ENCODE assay signal across 8 cellular contexts in the genomic region with DNA sequence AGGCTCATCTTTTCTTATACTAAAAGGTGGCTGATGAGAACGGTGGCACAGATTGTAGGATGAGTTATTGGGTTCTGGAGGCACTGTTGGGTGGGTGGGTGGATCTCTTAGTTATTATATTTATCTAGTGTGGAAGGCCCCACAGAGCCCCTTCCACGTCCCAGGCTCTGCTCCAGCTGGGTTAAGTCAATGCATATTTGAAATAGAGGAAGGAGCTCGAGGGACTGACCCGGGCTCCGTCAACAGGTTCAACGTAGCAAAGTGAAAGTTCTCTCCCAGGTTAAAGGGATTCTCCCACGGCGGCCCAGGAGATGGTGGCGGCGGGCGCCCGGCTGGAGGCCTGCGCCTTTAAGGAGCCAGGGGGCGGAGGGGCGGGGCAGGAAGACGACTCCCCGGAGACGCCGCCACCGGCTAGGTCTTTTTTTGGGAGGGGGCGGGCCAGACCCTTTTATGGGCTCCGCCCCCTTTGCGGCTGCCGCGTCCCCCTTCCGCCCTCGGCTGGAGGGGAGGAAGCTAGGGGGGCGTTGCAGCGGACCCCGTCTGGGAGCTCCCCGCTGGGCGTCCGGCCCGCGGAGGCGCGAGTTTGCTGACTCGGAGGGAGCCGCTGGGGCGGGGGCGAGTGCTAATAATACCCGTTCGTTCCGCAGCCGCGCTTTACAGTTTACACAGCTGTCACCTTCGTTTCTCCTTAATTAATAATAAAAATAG. TPM values are rescaled to one million over a fixed set of nuclear protein-coding genes. Genes with fewer than 3 reads are reported as not detected.
DNase-seq lines count a peak whose midpoint lies in the region; ATAC-seq and TF ChIP-seq lines count a peak whose summit lies in the region.

No MANE protein-coding gene starts in this region.

- WGBS in gastroesophageal sphincter (ENCODE audit: low coverage in 1 of 2), 2 donors, result 0% methylated on average over 9 of the region's 47 CpGs; no CpG with 5 or more reads in 1 of the 2 donors
- 2% methylated on average over 7 of the region's 47 CpGs for WGBS in suprapubic skin

- H3K4me1 ChIP-seq in ES-I3 (ENCODE audit: insufficient read depth, low read length) (peaks cover 13% of the 10 kb centered on the region), gastroesophageal sphincter (peaks cover 0 to 42% (median 17%) of the 10 kb centered on the region in 3 donors), suprapubic skin (peaks cover 44% of the 10 kb centered on the region)

- H3K9ac ChIP-seq in ES-I3 (ENCODE audit: low read depth, low read length), result peak overlapping the region; percentile 93

- H3K27me3 ChIP-seq in H7 (ENCODE audit: control insufficient read depth, insufficient read depth, low read length) (peaks cover 1% of the 10 kb centered on the region), MG63 (no peaks in the 10 kb centered on the region), gastroesophageal sphincter (no peaks in the 10 kb centered on the region), suprapubic skin (no peaks in the 10 kb centered on the region)

- H3K4me3 ChIP-seq in H7 (ENCODE audit: insufficient read depth, low read depth, low read length) (peak overlapping the region; percentile 72), MG63 (peak overlapping the region; percentile 95), gastroesophageal sphincter (peak overlapping the region; percentile 88 to 95), suprapubic skin (peak overlapping the region; percentile 77)

- 0 out of 2 replicates have a peak, but pooled peaks cover 2% of the 10 kb centered on the region for H3K36me3 ChIP-seq in ES-I3 (ENCODE audit: insufficient read depth, low read length)
- peaks cover 4% of the 10 kb centered on the region for H3K36me3 ChIP-seq in H7 (replicated peaks; ENCODE audit: control insufficient read depth, insufficient read depth, low read length)
- H3K36me3 ChIP-seq in MG63, result peaks cover 26% of the 10 kb centered on the region
- peaks cover 0 to 6% of the 10 kb centered on the region in 2 donors for H3K36me3 ChIP-seq in gastroesophageal sphincter
- H3K36me3 ChIP-seq in suprapubic skin, result peaks cover 2% of the 10 kb centered on the region

- H3K9me3 ChIP-seq in ES-I3 (ENCODE audit: control insufficient read depth, insufficient read depth, low read length) (no peaks in the 10 kb centered on the region), MG63 (no peaks in the 10 kb centered on the region), gastroesophageal sphincter (no peaks in the 10 kb centered on the region), suprapubic skin (no peaks in the 10 kb centered on the region)

- peak; percentile 91 for ATAC-seq in gastroesophageal sphincter

- H3K27ac ChIP-seq in gastroesophageal sphincter, result peak overlapping the region; percentile 92 to 99 (median 94)
- peak overlapping the region; percentile 93 for H3K27ac ChIP-seq in suprapubic skin

- TF ChIP-seq CTCF in gastroesophageal sphincter (IDR thresholded peaks at IDR 0.05) (peak in 3 of 4 experiments; percentile 20 to 60 (median 23)), suprapubic skin (IDR thresholded peaks at IDR 0.05) (peak in 1 of 2 donors; percentile 52)

- TF ChIP-seq EP300 in gastroesophageal sphincter (IDR thresholded peaks at IDR 0.05), result no peak
- TF ChIP-seq EP300 in suprapubic skin (IDR thresholded peaks at IDR 0.05), result no peak

- peak; percentile 52 to 69 for TF ChIP-seq POLR2A in gastroesophageal sphincter (IDR thresholded peaks at IDR 0.05)
- no peak for TF ChIP-seq POLR2A in suprapubic skin (IDR thresholded peaks at IDR 0.05)

- DNase-seq in H7, result peak; percentile 96
- DNase-seq in MG63, result peak; percentile 96
- peak; percentile 79 for DNase-seq in SIG-M5 (lab: John Stamatoyannopoulos, UW)
- DNase-seq in activated gamma-delta T cell treated with anti-CD3 and anti-CD28 coated beads, Interleukin-2, amount 50 U/mL, for 16 hours (ENCODE audit: low read depth), result peak; percentile 93
- DNase-seq in nucleus accumbens (lab: John Stamatoyannopoulos, UW), result peak in 54 of 56 donors; percentile 46 to 92 (median 76)
- DNase-seq in suprapubic skin (ENCODE audit: low spot score in 2 of 2), result peak; percentile 95 to 96

RNA-seq across cellular contexts. Expression of gene INPPL1, which starts 1.5 kb away (rescaled TPM):
- total RNA-seq in H7 (2014; rRNA removed; shearing (Covaris generic)), result 98.6 and 109 TPM in 2 replicates
- total RNA-seq in MG63 (2014; rRNA removed; shearing (Covaris generic); ENCODE audit: low replicate concordance), result 25.6 and 51.8 TPM in 2 replicates
- total RNA-seq in gastroesophageal sphincter, result 100 to 1,000 TPM in 2 of 4 donors, 10 to 100 TPM in 2; 65.8 to 134 (median 92.4) TPM
- total RNA-seq in suprapubic skin, result 100 to 1,000 TPM in 1 of 4 donors, 10 to 100 TPM in 3; 31.0 to 102 (median 63.1) TPM

RNA-seq across cellular contexts. Expression of gene FOLR2, which starts 6.5 kb away (rescaled TPM):
- not detected in 2 replicates for total RNA-seq in H7 (2014; rRNA removed; shearing (Covaris generic))
- total RNA-seq in MG63 (2014; rRNA removed; shearing (Covaris generic); ENCODE audit: low replicate concordance), result not detected in 2 replicates
- total RNA-seq in gastroesophageal sphincter, result 10 to 100 TPM in 3 of 4 donors, 1 to 10 TPM in 1; 7.3 to 70.3 (median 33.9) TPM
- 10 to 100 TPM in 1 of 4 donors, 1 to 10 TPM in 3; 3.1 to 10.1 (median 5.1) TPM for total RNA-seq in suprapubic skin

RNA-seq across cellular contexts. Expression of gene PHOX2A, which starts 20.9 kb away (rescaled TPM):
- total RNA-seq in H7 (2014; rRNA removed; shearing (Covaris generic)), result 2.5 and 2.8 TPM in 2 replicates
- not detected in 2 replicates for total RNA-seq in MG63 (2014; rRNA removed; shearing (Covaris generic); ENCODE audit: low replicate concordance)
- total RNA-seq in gastroesophageal sphincter (1 to 10 TPM in 1 of 4 donors, under 1 TPM in 2, not detected in 1; 0.37 to 3.2 (median 0.89) TPM), suprapubic skin (not detected)

RNA-seq across cellular contexts. Expression of gene FOLR1, which starts 31.1 kb away (rescaled TPM):
- total RNA-seq in H7 (2014; rRNA removed; shearing (Covaris generic)), result 0.41 and 1.3 TPM in 2 replicates
- total RNA-seq in MG63 (2014; rRNA removed; shearing (Covaris generic); ENCODE audit: low replicate concordance), result 0.23 and 3.0 TPM in 2 replicates
- 10 to 100 TPM in 1 of 4 donors, under 1 TPM in 1, not detected in 2; 0.81 to 23.7 TPM for total RNA-seq in gastroesophageal sphincter
- 1 to 10 TPM in 3 of 4 donors, not detected in 1; 1.5 to 4.3 (median 4.3) TPM for total RNA-seq in suprapubic skin

Comparison
In these comparisons a context has a peak if more than half of its experiments do, and no peak if none do; other contexts are left out.
1. Peak in every context shown above with its lines: DNase-seq, ATAC-seq, H3K4me3 ChIP-seq and H3K27ac ChIP-seq.
2. POLR2A ChIP-seq: peak in gastroesophageal sphincter (2 of 2); none in suprapubic skin (0 of 2).